17 cellular contexts compared by ENCODE assay signal in genomic region chr7:13727279-13727678, GRCh38.
DNase-seq lines count a peak whose midpoint lies in the region; ATAC-seq and TF ChIP-seq lines count a peak whose summit lies in the region.
"Had no signal": no experiment of that assay in that cellular context is flagged by ENCODE, and none has a peak within 500 bp of the region (broad histone marks: within the 10 kb centered on the region; RNA-seq: fewer than 3 reads in every experiment).

No MANE protein-coding gene starts in this region.

- H3K9me3 ChIP-seq in heart right ventricle (peaks cover 0 to 6% (median 0%) of the 10 kb centered on the region in 11 donors), prostate gland (no peaks in the 10 kb centered on the region)
- H3K9me3 ChIP-seq: HAP-1 had no signal

- H3K36me3 ChIP-seq in heart right ventricle (no peaks in the 10 kb centered on the region), prostate gland (no peaks in the 10 kb centered on the region)
- H3K36me3 ChIP-seq: BLaER1, HAP-1 had no signal

- no peaks in the 10 kb centered on the region for H3K4me1 Mint-ChIP-seq in nephron progenitor cell

- no peaks in the 10 kb centered on the region for H3K27me3 Mint-ChIP-seq in nephron progenitor cell (ENCODE audit: low read depth, poor library complexity)

- peaks cover 12% of the 10 kb centered on the region for H3K9me3 Mint-ChIP-seq in nephron progenitor cell

- H3K36me3 Mint-ChIP-seq in nephron progenitor cell (ENCODE audit: low read depth): no peaks in the 10 kb centered on the region
- H3K36me3 Mint-ChIP-seq: CD8-positive, alpha-beta T cell had no signal

- WGBS in heart right ventricle, 2 donors: 66 to 70% methylated on average over 2 of the region's 2 CpGs
- WGBS in prostate gland: 85% methylated on average over 2 of the region's 2 CpGs

- H3K4me3 ChIP-seq in heart right ventricle: no peak overlapping the region
- no peak overlapping the region for H3K4me3 ChIP-seq in prostate gland
- H3K4me3 ChIP-seq: BLaER1, HAP-1 had no signal

- no peak for TF ChIP-seq POLR2A in prostate gland (IDR thresholded peaks at IDR 0.05)

- H3K27ac Mint-ChIP-seq in nephron progenitor cell: peak overlapping the region; percentile 42
- H3K27ac Mint-ChIP-seq: CD8-positive, alpha-beta T cell had no signal

- no peak overlapping the region for H3K27ac ChIP-seq in heart right ventricle
- no peak overlapping the region for H3K27ac ChIP-seq in prostate gland
- H3K27ac ChIP-seq: BLaER1 had no signal

- H3K4me1 ChIP-seq in heart right ventricle (no peaks in the 10 kb centered on the region), prostate gland (replicated peaks) (no peaks in the 10 kb centered on the region)
- H3K4me1 ChIP-seq: BLaER1, HAP-1 had no signal

- TF ChIP-seq CTCF in nephron progenitor cell (IDR thresholded peaks at IDR 0.05) (no peak), heart right ventricle (IDR thresholded peaks at IDR 0.05) (no peak), prostate gland (IDR thresholded peaks at IDR 0.05) (no peak)

- no peak overlapping the region for H3K4me3 Mint-ChIP-seq in nephron progenitor cell
- H3K4me3 Mint-ChIP-seq: CD8-positive, alpha-beta T cell had no signal

- intact Hi-C loops in heart right ventricle (cut with DNase I) (loop anchor here in 1 of 10 donors (5.0 kb wide), 1 partner anchor 445 kb away; no protein-coding TSS in a partner anchor), prostate gland (cut with DNase I) (no loop called here)

- H3K27me3 ChIP-seq in heart right ventricle: no peaks in the 10 kb centered on the region
- H3K27me3 ChIP-seq in prostate gland (replicated peaks; ENCODE audit: insufficient read depth): no peaks in the 10 kb centered on the region
- H3K27me3 ChIP-seq: BLaER1 had no signal

- ATAC-seq in heart right ventricle: no peak
- ATAC-seq: CD8-positive, alpha-beta T cell; Right ventricle myocardium inferior had no signal

- DNase-seq in NCI-H2171 treated with DMSO at 0.1 percent for 48 hours (lab: John Stamatoyannopoulos, UW) (peak; percentile 11), NCI-H2171 (lab: John Stamatoyannopoulos, UW) (no peak), astrocyte of the hippocampus (ENCODE audit: low read depth, low spot score) (peak; percentile 17), nephron progenitor cell (no peak), heart right ventricle (no peak), GF-D8 (lab: John Stamatoyannopoulos, UW) (no peak), cortex of kidney (lab: John Stamatoyannopoulos, UW) (no peak), prostate gland (ENCODE audit: low spot score) (no peak)
- DNase-seq: CD8-positive, alpha-beta T cell; IMR-90; Kasumi-1; NCI-H1694; NCI-H2107; NCI-H82 had no signal

Comparison
In these comparisons a context has a peak if more than half of its experiments do, and no peak if none do; other contexts are left out.
1. DNase-seq: peak in NCI-H2171 treated with DMSO at 0.1 percent for 48 hours (single experiment) and astrocyte of the hippocampus (single experiment); none in NCI-H2171 (single experiment), nephron progenitor cell (single experiment), heart right ventricle (0 of 2), GF-D8 (single experiment), cortex of kidney (single experiment) and prostate gland (single experiment).